In the genomic region with DNA sequence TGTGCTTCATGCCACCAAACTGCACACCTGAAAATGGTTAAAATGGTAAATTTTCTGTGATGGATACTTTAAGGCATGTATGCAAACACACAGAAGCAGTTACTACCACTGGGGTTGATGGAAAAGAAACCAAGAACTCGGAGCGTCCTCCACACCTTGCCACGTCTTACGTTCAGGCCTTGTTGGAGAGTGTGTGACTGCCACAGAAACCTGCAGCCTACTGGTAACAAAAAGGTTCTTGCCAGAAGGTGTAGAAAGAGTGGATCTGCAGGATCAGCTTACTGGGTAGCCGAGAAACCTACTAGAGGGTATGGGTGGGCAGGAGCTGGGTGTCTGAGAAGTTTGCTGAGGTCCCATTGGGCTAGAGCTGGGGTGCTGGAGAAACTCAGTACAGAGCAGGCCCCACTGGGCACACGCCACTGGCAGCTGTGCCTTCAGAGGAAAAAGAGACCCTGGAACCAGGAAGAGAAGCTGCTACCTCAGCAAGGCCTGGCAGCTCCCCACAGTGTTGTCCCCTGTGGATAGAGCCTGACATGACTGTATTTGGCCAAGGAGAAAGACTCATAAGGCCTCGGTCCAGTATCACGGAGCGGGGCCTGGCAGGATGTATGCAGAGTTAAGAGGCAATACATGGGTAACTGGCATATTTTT, we compare ENCODE assay signal across 20 cellular contexts.
A peak's percentile ranks its signal among the peaks of the same experiment; 100 is the strongest.
DNase-seq lines count a peak whose midpoint lies in the region; ATAC-seq and TF ChIP-seq lines count a peak whose summit lies in the region.
"Had no signal": no experiment of that assay in that cellular context is flagged by ENCODE, and none has a peak within 500 bp of the region (broad histone marks: within the 10 kb centered on the region; RNA-seq: fewer than 3 reads in every experiment).

No MANE protein-coding gene starts in this region.

- peaks cover 9% of the 10 kb centered on the region for H3K9me3 Mint-ChIP-seq in T-helper 2 cell treated with Interferon-gamma antibody and Interleukin-4, amounts not matched to agents 5 μg/mL and 100 μg/mL, for 36 hours
- no peaks in the 10 kb centered on the region for H3K9me3 Mint-ChIP-seq in stimulated activated memory B cell treated with anti-CD40 and anti-IgM and Interleukin-4, amounts not matched to agents 10 μg/mL and 1 μg/mL and 100 μg/mL, for 72 hours
- H3K9me3 Mint-ChIP-seq: dendritic cell treated with granulocyte-macrophage colony-stimulating factor and Interleukin-4, amounts not matched to agents 40 ng/mL and 50 ng/mL, for 4 days had no signal

- ATAC-seq in psoas muscle (peak in 3 of 4 donors; percentile 55 to 76 (median 70)), HG02852 (IDR thresholded peaks at IDR 0.05; ENCODE audit: unreplicated experiment) (no peak)
- no peak for ATAC-seq in stimulated activated memory B cell treated with anti-CD40 and anti-IgM and Interleukin-4, amounts not matched to agents 10 μg/mL and 1 μg/mL and 100 μg/mL, for 72 hours

- H3K27ac ChIP-seq in HEK293 (ENCODE audit: extremely low read depth, low read depth, low read length): no peak overlapping the region
- H3K27ac ChIP-seq in esophagus muscularis mucosa (replicated peaks in 1 of 4): no peak overlapping the region
- no peak overlapping the region for H3K27ac ChIP-seq in psoas muscle
- H3K27ac ChIP-seq: heart right ventricle, HL-60 had no signal

- TF ChIP-seq CTCF in HEK293 (tag by site-specific recombination; IDR thresholded peaks at IDR 0.05) (no peak), esophagus muscularis mucosa (IDR thresholded peaks at IDR 0.05) (no peak), psoas muscle (IDR thresholded peaks at IDR 0.05) (no peak)

- no peak for TF ChIP-seq EP300 in esophagus muscularis mucosa (IDR thresholded peaks at IDR 0.05)

- H3K27me3 Mint-ChIP-seq in T-helper 2 cell treated with Interferon-gamma antibody and Interleukin-4, amounts not matched to agents 5 μg/mL and 100 μg/mL, for 36 hours (ENCODE audit: low read depth): no peaks in the 10 kb centered on the region
- H3K27me3 Mint-ChIP-seq in stimulated activated memory B cell treated with anti-CD40 and anti-IgM and Interleukin-4, amounts not matched to agents 10 μg/mL and 1 μg/mL and 100 μg/mL, for 72 hours: no peaks in the 10 kb centered on the region
- H3K27me3 Mint-ChIP-seq: dendritic cell treated with granulocyte-macrophage colony-stimulating factor and Interleukin-4, amounts not matched to agents 40 ng/mL and 50 ng/mL, for 4 days had no signal

- intact Hi-C loops in esophagus muscularis mucosa (cut with DNase I): no loop called here
- intact Hi-C loops in psoas muscle (cut with DNase I): no loop called here

- H3K27me3 ChIP-seq in esophagus muscularis mucosa (no peaks in the 10 kb centered on the region), psoas muscle (ENCODE audit: insufficient read depth in 3 of 3, low read length in 2 of 3) (no peaks in the 10 kb centered on the region)
- H3K27me3 ChIP-seq: ascending aorta, heart right ventricle had no signal

- CTCF ChIA-PET in HEK293 (lab: Yijun Ruan, JAX): interaction anchor here (0.5 to 3.1 kb wide), 5 partner anchors 10 to 903 kb away, joined by 3 to 18 read pairs (median 4); no protein-coding TSS in a partner anchor

- H3K4me1 Mint-ChIP-seq in T-helper 2 cell treated with Interferon-gamma antibody and Interleukin-4, amounts not matched to agents 5 μg/mL and 100 μg/mL, for 36 hours (ENCODE audit: low read depth): peaks cover 44% of the 10 kb centered on the region
- peaks cover 41% of the 10 kb centered on the region for H3K4me1 Mint-ChIP-seq in stimulated activated memory B cell treated with anti-CD40 and anti-IgM and Interleukin-4, amounts not matched to agents 10 μg/mL and 1 μg/mL and 100 μg/mL, for 72 hours

- H3K27ac Mint-ChIP-seq in T-helper 2 cell treated with Interferon-gamma antibody and Interleukin-4, amounts not matched to agents 5 μg/mL and 100 μg/mL, for 36 hours: peak overlapping the region; percentile 1
- no peak overlapping the region for H3K27ac Mint-ChIP-seq in stimulated activated memory B cell treated with anti-CD40 and anti-IgM and Interleukin-4, amounts not matched to agents 10 μg/mL and 1 μg/mL and 100 μg/mL, for 72 hours
- H3K27ac Mint-ChIP-seq: dendritic cell treated with granulocyte-macrophage colony-stimulating factor and Interleukin-4, amounts not matched to agents 40 ng/mL and 50 ng/mL, for 4 days; HFFc6 had no signal

- no peak for DNase-seq in T-helper 2 cell treated with Interferon-gamma antibody and Interleukin-4, amounts not matched to agents 5 μg/mL and 100 μg/mL, for 36 hours (ENCODE audit: low spot score)
- DNase-seq in T-helper 2 cell (no peak), esophagus muscularis mucosa (ENCODE audit: extremely low spot score) (peak; percentile 89), psoas muscle (peak in 1 of 2 donors; percentile 59), NCI-H510A (lab: John Stamatoyannopoulos, UW) (no peak)
- DNase-seq: 8988T; activated CD4-positive, CD25-positive, alpha-beta regulatory T cell; activated T-cell treated with anti-CD3 and anti-CD28 coated beads, Interleukin-2, amount 50 U/mL, for 1 hour; heart right ventricle; HFFc6; Karpas-422; NCI-H146; NCI-H524 treated with DMSO at 0.1 percent for 48 hours; SW 1271 had no signal

- H3K9me3 ChIP-seq in HEK293 (ENCODE audit: control insufficient read depth, insufficient read depth, low read depth, low read length): peaks cover 3% of the 10 kb centered on the region; the same call in 1 of the 2 replicates
- no peaks in the 10 kb centered on the region for H3K9me3 ChIP-seq in esophagus muscularis mucosa
- H3K9me3 ChIP-seq in psoas muscle: no peaks in the 10 kb centered on the region
- H3K9me3 ChIP-seq: ascending aorta had no signal

- no peak for TF ChIP-seq POLR2A in esophagus muscularis mucosa (IDR thresholded peaks at IDR 0.05; ENCODE audit: low read depth)

- H3K36me3 ChIP-seq in HEK293 (ENCODE audit: control insufficient read depth in 2 of 2, insufficient read depth in 1 of 2, low read length in 2 of 2) (no peaks in the 10 kb centered on the region), esophagus muscularis mucosa (no peaks in the 10 kb centered on the region), psoas muscle (ENCODE audit: insufficient read depth in 1 of 2, low read depth in 1 of 2) (no peaks in the 10 kb centered on the region)
- H3K36me3 ChIP-seq: ascending aorta, heart right ventricle had no signal

- H3K36me3 Mint-ChIP-seq in T-helper 2 cell treated with Interferon-gamma antibody and Interleukin-4, amounts not matched to agents 5 μg/mL and 100 μg/mL, for 36 hours (ENCODE audit: low read depth): peaks cover 17% of the 10 kb centered on the region
- peaks cover 19% of the 10 kb centered on the region for H3K36me3 Mint-ChIP-seq in stimulated activated memory B cell treated with anti-CD40 and anti-IgM and Interleukin-4, amounts not matched to agents 10 μg/mL and 1 μg/mL and 100 μg/mL, for 72 hours

- H3K4me3 Mint-ChIP-seq in T-helper 2 cell treated with Interferon-gamma antibody and Interleukin-4, amounts not matched to agents 5 μg/mL and 100 μg/mL, for 36 hours: no peak overlapping the region
- no peak overlapping the region for H3K4me3 Mint-ChIP-seq in stimulated activated memory B cell treated with anti-CD40 and anti-IgM and Interleukin-4, amounts not matched to agents 10 μg/mL and 1 μg/mL and 100 μg/mL, for 72 hours
- H3K4me3 Mint-ChIP-seq: dendritic cell treated with granulocyte-macrophage colony-stimulating factor and Interleukin-4, amounts not matched to agents 40 ng/mL and 50 ng/mL, for 4 days; HFFc6 had no signal

- WGBS in esophagus muscularis mucosa: 83% methylated on average over 9 of the region's 9 CpGs
- 66 to 82% (median 73%) methylated on average over 9 of the region's 9 CpGs for WGBS in psoas muscle, 3 donors

- H3K4me1 ChIP-seq in HEK293 (ENCODE audit: control insufficient read depth, insufficient read depth, low read length) (no peaks in the 10 kb centered on the region), esophagus muscularis mucosa (peaks cover 13 to 34% (median 24%) of the 10 kb centered on the region in 4 donors), psoas muscle (peaks cover 14% of the 10 kb centered on the region)

- POLR2A ChIA-PET in HEK293 (lab: Yijun Ruan, JAX): no interaction called here

- H3K4me3 ChIP-seq in HEK293 (ENCODE audit: low read depth, low read length): no peak overlapping the region
- H3K4me3 ChIP-seq in esophagus muscularis mucosa: no peak overlapping the region
- no peak overlapping the region for H3K4me3 ChIP-seq in psoas muscle
- H3K4me3 ChIP-seq: ascending aorta, heart right ventricle had no signal

TF ChIP-seq in HEK293, 187 proteins besides CTCF, POLR2A, EP300 and RAD21:
- peak; percentile 2; the same call in 1 of the 2 replicates for TF ChIP-seq ZBTB17 (tag by site-specific recombination; IDR thresholded peaks at IDR 0.05)
- TF ChIP-seq ZSCAN23 (tag by site-specific recombination; IDR thresholded peaks at IDR 0.05): no peak

Comparison
In these comparisons a context has a peak if more than half of its experiments do, and no peak if none do; other contexts are left out.
1. ATAC-seq: peak in psoas muscle (3 of 4); none in HG02852 (single experiment) and stimulated activated memory B cell treated with anti-CD40 and anti-IgM and Interleukin-4, amounts not matched to agents 10 μg/mL and 1 μg/mL and 100 μg/mL, for 72 hours (single experiment).